ENCODE assay signal across 9 cellular contexts in genomic region chr17:64074704-64075484, GRCh38. TPM values are rescaled to one million over a fixed set of nuclear protein-coding genes. Genes with fewer than 3 reads are reported as not detected.
DNase-seq lines count a peak whose midpoint lies in the region; ATAC-seq, FAIRE-seq and TF ChIP-seq lines count a peak whose summit lies in the region.
"Had no signal": no experiment of that assay in that cellular context is flagged by ENCODE, and none has a peak within 500 bp of the region (broad histone marks: within the 10 kb centered on the region; RNA-seq: fewer than 3 reads in every experiment).

No MANE protein-coding gene starts in this region.

- H3K27me3 ChIP-seq in ACC112 (ENCODE audit: insufficient read depth, low read length) (no peaks in the 10 kb centered on the region), SJCRH30 (no peaks in the 10 kb centered on the region)

- H3K36me3 ChIP-seq in ACC112 (ENCODE audit: insufficient read depth, low read length) (peaks cover 14% of the 10 kb centered on the region), kidney (ENCODE audit: control insufficient read depth in 1 of 2, insufficient read depth in 2 of 2, low read length in 2 of 2) (peaks cover 5 to 6% of the 10 kb centered on the region in 2 donors), SJCRH30 (no peaks in the 10 kb centered on the region)

- no peak overlapping the region for H3K9ac ChIP-seq in kidney (ENCODE audit: low read length in 2 of 2)

- FAIRE-seq in kidney (lab: Jason Lieb, UNC) = peak; percentile 29
- FAIRE-seq: G401.6 had no signal

- DNase-seq in RWPE1 (ENCODE audit: low spot score) = peak; percentile 50
- peak; percentile 80 for DNase-seq in kidney
- no peak for DNase-seq in SJCRH30
- no peak for DNase-seq in middle frontal gyrus (ENCODE audit: extremely low spot score, low spot score)
- no peak for DNase-seq in cerebellum (ENCODE audit: low spot score)

- H3K27ac ChIP-seq in ACC112 (ENCODE audit: low read depth, low read length) (peak overlapping the region; percentile 59), RWPE1 (peak overlapping the region; percentile 56), kidney (ENCODE audit: low read depth in 2 of 2, low read length in 2 of 2) (peak overlapping the region; percentile 18 to 76), SJCRH30 (no peak overlapping the region)

- H3K79me2 ChIP-seq in ACC112 (ENCODE audit: control insufficient read depth, insufficient read depth, low read length, unreplicated experiment) = no peaks in the 10 kb centered on the region

- ATAC-seq in GM21619 (IDR thresholded peaks at IDR 0.05; ENCODE audit: unreplicated experiment) = peak; percentile 12
- ATAC-seq in GM21717 (IDR thresholded peaks at IDR 0.05; ENCODE audit: unreplicated experiment) = no peak

- peaks cover 12% of the 10 kb centered on the region for H3K4me1 ChIP-seq in ACC112 (ENCODE audit: control insufficient read depth, insufficient read depth, low read length, unreplicated experiment)
- H3K4me1 ChIP-seq in kidney (ENCODE audit: control insufficient read depth in 1 of 2, insufficient read depth in 1 of 2, low read depth in 1 of 2, low read length in 2 of 2) = peaks cover 13 to 16% of the 10 kb centered on the region in 2 donors
- H3K4me1 ChIP-seq in SJCRH30 = no peaks in the 10 kb centered on the region

- no peak overlapping the region for H2AFZ ChIP-seq in ACC112 (ENCODE audit: low read length, unreplicated experiment)

- TF ChIP-seq CTCF in RWPE1 (conservative IDR thresholded peaks at IDR 0.05; ENCODE audit: low read depth) (no peak), kidney (IDR thresholded peaks at IDR 0.05; ENCODE audit: borderline replicate concordance, extremely low read depth, insufficient read depth) (no peak)

- H3K4me3 ChIP-seq in ACC112 (ENCODE audit: low read depth, low read length) (no peak overlapping the region), kidney (ENCODE audit: low read length in 2 of 2) (peak overlapping the region in 1 of 2 donors; percentile 22), SJCRH30 (no peak overlapping the region)

- POLR2A ChIA-PET in RWPE1 (lab: Yijun Ruan, JAX; ENCODE audit: low non-redundant PET) = no interaction called here

- H3K9me3 ChIP-seq in kidney (ENCODE audit: control insufficient read depth in 1 of 2, low read length in 2 of 2) (peaks cover 0 to under 1% of the 10 kb centered on the region in 2 donors), SJCRH30 (replicated peaks) (no peaks in the 10 kb centered on the region)

- CTCF ChIA-PET in RWPE1 (lab: Yijun Ruan, JAX) = interaction anchor here (0.7 to 1.2 kb wide), 2 partner anchors 10 to 11 kb away, joined by 3 to 4 read pairs; no protein-coding TSS in a partner anchor

- intact Hi-C loops in kidney (cut with DNase I) = no loop called here

RNA-seq across cellular contexts. Expression of gene ICAM2, which starts 54.5 kb away (rescaled TPM):
- total RNA-seq in kidney (38.8 TPM), cerebellum (6.3 TPM)
- polyA plus RNA-seq in kidney (ENCODE audit: insufficient read depth, low read depth, low replicate concordance) = 55.8 TPM
- 0.33 and 0.43 TPM in 2 replicates for total RNA-seq in SJCRH30 (2014; rRNA removed; shearing (Covaris generic))

RNA-seq across cellular contexts. Expression of gene ERN1, which starts 55.0 kb away (rescaled TPM):
- total RNA-seq in kidney = 37.0 TPM
- 2.8 TPM for polyA plus RNA-seq in kidney (ENCODE audit: insufficient read depth, low read depth, low replicate concordance)
- 2.2 and 3.8 TPM in 2 replicates for total RNA-seq in SJCRH30 (2014; rRNA removed; shearing (Covaris generic))
- total RNA-seq in cerebellum = 8.7 TPM

Comparison
In these comparisons a context has a peak if more than half of its experiments do, and no peak if none do; other contexts are left out.
1. DNase-seq: peak in RWPE1 (single experiment) and kidney (single experiment); none in SJCRH30 (0 of 2), middle frontal gyrus (single experiment) and cerebellum (single experiment).